Comparison of ENCODE assay signal across 8 cellular contexts in genomic region chr19:16041571-16042386, GRCh38. TPM values are rescaled to one million over a fixed set of nuclear protein-coding genes. Genes with fewer than 3 reads are reported as not detected.
DNase-seq lines count a peak whose midpoint lies in the region; ATAC-seq and TF ChIP-seq lines count a peak whose summit lies in the region.

No MANE protein-coding gene starts in this region.

- H3K4me3 ChIP-seq in Loucy (ENCODE audit: low read length, poor library complexity, severe bottlenecking) (peak overlapping the region; percentile 40), heart left ventricle (peak overlapping the region in 7 of 12 donors; percentile 0 to 34 (median 25)), prostate gland (no peak overlapping the region), upper lobe of right lung (no peak overlapping the region)

- peak overlapping the region; percentile 24 for H3K9ac ChIP-seq in Loucy (ENCODE audit: low read depth, low read length, poor library complexity, severe bottlenecking)

- H3K9me3 Mint-ChIP-seq in activated naive CD8-positive, alpha-beta T cell treated with anti-CD3 and anti-CD28 coated beads for 36 hours, result no peaks in the 10 kb centered on the region

- peak; percentile 25 for DNase-seq in DMS79 treated with DMSO at 0.1 percent for 48 hours (lab: John Stamatoyannopoulos, UW)
- peak; percentile 60 for DNase-seq in T follicular helper cell (ENCODE audit: low read depth)
- peak; percentile 72 for DNase-seq in activated naive CD8-positive, alpha-beta T cell treated with anti-CD3 and anti-CD28 coated beads for 36 hours
- DNase-seq in heart left ventricle, result peak; percentile 77 to 91 (median 80)
- DNase-seq in prostate gland (ENCODE audit: low spot score), result peak; percentile 79
- peak; percentile 90 for DNase-seq in upper lobe of right lung

- no peaks in the 10 kb centered on the region for H4K20me1 ChIP-seq in Loucy (ENCODE audit: insufficient read depth, low read length, poor library complexity, severe bottlenecking)

- no peaks in the 10 kb centered on the region for H3K27me3 Mint-ChIP-seq in activated naive CD8-positive, alpha-beta T cell treated with anti-CD3 and anti-CD28 coated beads for 36 hours

- H3K27me3 ChIP-seq in Loucy (ENCODE audit: insufficient read depth, low read length, poor library complexity, severe bottlenecking), result no peaks in the 10 kb centered on the region
- H3K27me3 ChIP-seq in heart left ventricle, result peaks cover 0 to 4% (median 0%) of the 10 kb centered on the region in 9 donors
- H3K27me3 ChIP-seq in prostate gland (replicated peaks; ENCODE audit: insufficient read depth), result no peaks in the 10 kb centered on the region
- no peaks in the 10 kb centered on the region for H3K27me3 ChIP-seq in upper lobe of right lung

- no peaks in the 10 kb centered on the region for H3K9me3 ChIP-seq in Loucy (ENCODE audit: insufficient read depth, low read depth, low read length)
- peaks cover 0 to 7% (median 0%) of the 10 kb centered on the region in 12 donors for H3K9me3 ChIP-seq in heart left ventricle
- no peaks in the 10 kb centered on the region for H3K9me3 ChIP-seq in prostate gland
- H3K9me3 ChIP-seq in upper lobe of right lung, result no peaks in the 10 kb centered on the region

- peak; percentile 70 to 96 (median 90) for ATAC-seq in heart left ventricle
- peak; percentile 97 for ATAC-seq in upper lobe of right lung
- no peak for ATAC-seq in HG03045 (IDR thresholded peaks at IDR 0.05; ENCODE audit: unreplicated experiment)

- TF ChIP-seq POLR2A in heart left ventricle (IDR thresholded peaks at IDR 0.05), result no peak
- no peak for TF ChIP-seq POLR2A in prostate gland (IDR thresholded peaks at IDR 0.05)

- peak overlapping the region; percentile 60 for H2AFZ ChIP-seq in Loucy (ENCODE audit: low read length)

- TF ChIP-seq CTCF in Loucy (conservative IDR thresholded peaks at IDR 0.05; ENCODE audit: low read length), result peak; percentile 99
- TF ChIP-seq CTCF in heart left ventricle (IDR thresholded peaks at IDR 0.05), result peak; percentile 93 to 99 (median 97)
- peak; percentile 91 to 98 (median 97) for TF ChIP-seq CTCF in prostate gland (IDR thresholded peaks at IDR 0.05)
- peak; percentile 99 for TF ChIP-seq CTCF in upper lobe of right lung (IDR thresholded peaks at IDR 0.05)

- H3K27ac ChIP-seq in heart left ventricle (no peak overlapping the region), prostate gland (no peak overlapping the region), upper lobe of right lung (no peak overlapping the region)

- H3F3A ChIP-seq in Loucy (ENCODE audit: low read depth), result no peaks in the 10 kb centered on the region

- H3K4me1 ChIP-seq in Loucy (ENCODE audit: insufficient read depth, low read length, poor library complexity, severe bottlenecking) (peaks cover 4% of the 10 kb centered on the region), heart left ventricle (peaks cover 0 to 15% (median 6%) of the 10 kb centered on the region in 12 donors), prostate gland (replicated peaks) (no peaks in the 10 kb centered on the region), upper lobe of right lung (peaks cover 10% of the 10 kb centered on the region)

- no peak overlapping the region for H3K27ac Mint-ChIP-seq in activated naive CD8-positive, alpha-beta T cell treated with anti-CD3 and anti-CD28 coated beads for 36 hours

- H3K9me2 ChIP-seq in Loucy (replicated peaks; ENCODE audit: low read depth, low read length), result no peaks in the 10 kb centered on the region

- intact Hi-C loops in heart left ventricle (cut with DNase I), result loop anchor here (1.0 to 5.0 kb wide), 7 partner anchors 56 to 141 kb away; partner anchors contain the start of gene RAB8A (in 6 of the 10)
- intact Hi-C loops in prostate gland (cut with DNase I), result loop anchor here (2.0 kb wide), 2 partner anchors 69 to 141 kb away; partner anchors contain the start of gene RAB8A
- intact Hi-C loops in upper lobe of right lung (cut with DNase I), result loop anchor here (5.0 kb wide), 1 partner anchor 141 kb away; no protein-coding TSS in a partner anchor

- H3K4me3 Mint-ChIP-seq in activated naive CD8-positive, alpha-beta T cell treated with anti-CD3 and anti-CD28 coated beads for 36 hours, result no peak overlapping the region

- 21% methylated on average over 29 of the region's 29 CpGs for WGBS in heart left ventricle, 4 donors
- 17% methylated on average over 29 of the region's 29 CpGs for WGBS in prostate gland

- H3K4me2 ChIP-seq in Loucy (ENCODE audit: low read depth, low read length, poor library complexity, severe bottlenecking), result peak overlapping the region; percentile 58

- no peaks in the 10 kb centered on the region for H3K79me2 ChIP-seq in Loucy (ENCODE audit: insufficient read depth, low read length)

- H3K36me3 Mint-ChIP-seq in activated naive CD8-positive, alpha-beta T cell treated with anti-CD3 and anti-CD28 coated beads for 36 hours, result no peaks in the 10 kb centered on the region

- H3K4me1 Mint-ChIP-seq in activated naive CD8-positive, alpha-beta T cell treated with anti-CD3 and anti-CD28 coated beads for 36 hours, result peaks cover 2% of the 10 kb centered on the region

- H3K36me3 ChIP-seq in Loucy (ENCODE audit: insufficient read depth, low read length) (no peaks in the 10 kb centered on the region), heart left ventricle (no peaks in the 10 kb centered on the region), prostate gland (no peaks in the 10 kb centered on the region), upper lobe of right lung (no peaks in the 10 kb centered on the region)

RNA-seq across cellular contexts. Expression of gene TPM4, which starts 34.5 kb away (rescaled TPM):
- total RNA-seq in activated naive CD8-positive, alpha-beta T cell treated with anti-CD3 and anti-CD28 coated beads for 36 hours, result 100 to 1,000 TPM; 203 to 204 TPM
- total RNA-seq in heart left ventricle, result 100 to 1,000 TPM in 3 of 9 donors, 10 to 100 TPM in 6; 49.2 to 260 (median 92.1) TPM
- 100 to 1,000 TPM in 1 of 2 donors, 10 to 100 TPM in 1; 65.0 to 175 TPM for polyA plus RNA-seq in heart left ventricle
- 100 to 1,000 TPM; 379 TPM for total RNA-seq in prostate gland
- 386 TPM for total RNA-seq in upper lobe of right lung

Comparison
In these comparisons a context has a peak if more than half of its experiments do, and no peak if none do; other contexts are left out.
1. DNase-seq: peak in every context shown above with its lines; median percentile 90 in upper lobe of right lung; 80 in heart left ventricle; 79 in prostate gland; 72 in activated naive CD8-positive, alpha-beta T cell treated with anti-CD3 and anti-CD28 coated beads for 36 hours; 60 in T follicular helper cell; 25 in DMS79 treated with DMSO at 0.1 percent for 48 hours.
2. H3K4me3 ChIP-seq: peak in Loucy (single experiment) and heart left ventricle (7 of 12); none in prostate gland (0 of 2) and upper lobe of right lung (single experiment).
3. Peak in every context shown above with its lines, with median percentiles within 50 percentile points of each other: CTCF ChIP-seq.